Comparison of ENCODE assay signal across 23 cellular contexts in the genomic region with DNA sequence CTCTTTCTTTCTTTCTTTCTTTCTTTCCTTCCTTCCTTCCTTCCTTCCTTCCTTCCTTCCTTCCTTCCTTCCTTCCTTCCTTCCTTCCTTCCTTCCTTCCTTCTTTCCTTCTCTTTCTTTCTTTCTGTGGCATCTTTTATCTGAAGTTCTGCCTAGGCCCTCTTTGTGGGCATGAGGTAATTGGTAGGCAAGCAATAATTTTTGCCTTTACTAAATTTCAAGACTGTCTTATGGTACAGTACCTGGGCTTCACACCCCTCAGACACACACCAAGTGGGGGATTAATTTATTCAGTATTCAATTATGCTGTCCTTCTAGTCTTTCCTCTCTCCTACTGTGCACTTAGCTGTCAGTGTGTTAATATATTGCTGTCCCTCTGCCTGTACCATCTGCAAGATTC.
"Had no signal": no experiment of that assay in that cellular context is flagged by ENCODE, and none has a peak within 500 bp of the region (broad histone marks: within the 10 kb centered on the region; RNA-seq: fewer than 3 reads in every experiment).

No MANE protein-coding gene starts in this region.

- H3K27me3 ChIP-seq: colonic mucosa, esophagus squamous epithelium, gastrocnemius medialis, heart right ventricle, left lung had no signal

- H3K4me1 ChIP-seq: colonic mucosa, esophagus squamous epithelium, gastrocnemius medialis, heart right ventricle, left lung, lower lobe of right lung had no signal

- H3K36me3 ChIP-seq: colonic mucosa, esophagus squamous epithelium, gastrocnemius medialis, heart right ventricle, left lung, lower lobe of right lung had no signal

- H3K27ac ChIP-seq: colonic mucosa, epithelial cell of prostate, esophagus squamous epithelium, gastrocnemius medialis, heart right ventricle, left lung, lower lobe of right lung had no signal

- H3K9me3 ChIP-seq: colonic mucosa, esophagus squamous epithelium, gastrocnemius medialis, heart right ventricle, left lung, lower lobe of right lung, mucosa of descending colon had no signal

- H3K4me3 ChIP-seq: colonic mucosa, esophagus squamous epithelium, gastrocnemius medialis, heart right ventricle, left lung, lower lobe of right lung, mucosa of descending colon had no signal

- ATAC-seq: effector memory CD8-positive, alpha-beta T cell; esophagus mucosa; gastrocnemius medialis; heart right ventricle; left cardiac atrium; left lung; left ventricle myocardium superior; lower lobe of right lung; mucosa of descending colon had no signal

- DNase-seq: colonic mucosa; cortex of kidney; effector CD8-positive, alpha-beta T cell; effector memory CD8-positive, alpha-beta T cell; endodermal cell; erythroblast; esophagus squamous epithelium; foreskin fibroblast; foreskin melanocyte; gastrocnemius medialis; glutamatergic neuron; head of caudate nucleus; heart right ventricle; hippocampal formation; left cardiac atrium; left lung; left ventricle myocardium superior; lower lobe of right lung; mesenchymal stem cell; mucosa of descending colon; naive B cell had no signal
